Comparison of ENCODE assay signal across 1 cellular context in the genomic region with DNA sequence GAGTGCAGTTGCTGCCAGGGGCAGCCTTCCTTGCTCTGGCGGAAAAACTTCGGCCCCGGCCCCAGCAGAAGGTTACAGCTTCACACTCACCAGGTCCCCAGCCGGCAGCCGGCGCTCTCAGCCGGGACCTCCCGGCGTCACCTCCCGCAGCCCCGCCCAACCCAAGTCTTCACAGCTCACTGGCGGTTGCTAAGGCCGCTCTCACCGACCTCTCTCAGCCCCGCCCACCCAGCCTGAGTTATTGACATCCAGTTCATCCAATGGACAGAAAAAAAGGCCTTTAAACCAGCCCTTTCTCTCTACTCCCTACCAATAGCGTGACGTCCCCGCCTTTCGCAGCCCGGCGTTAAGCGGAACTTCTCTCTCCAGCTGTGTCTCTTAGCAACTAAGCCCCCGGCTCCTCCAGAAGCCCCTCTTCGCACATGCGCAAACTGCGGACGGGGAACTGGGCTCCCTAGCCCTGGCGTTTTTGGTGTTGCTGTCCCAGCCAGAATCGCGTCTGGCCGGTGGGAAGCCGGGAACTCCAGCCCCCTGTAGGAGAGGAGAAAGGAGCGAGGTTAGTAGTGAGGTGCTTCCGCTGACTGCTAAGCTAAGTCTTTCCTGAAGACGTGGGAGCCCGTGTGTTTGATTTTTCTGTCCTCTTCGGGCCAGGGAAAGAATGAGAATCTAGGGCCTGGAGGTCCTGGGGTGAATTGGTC.
TF ChIP-seq lines count a peak whose summit lies in the region.

A gene (plus strand): TSS at position 376 of the 698 bp plus-strand sequence. CDS start 9,189 bp downstream, outside the sequence.

TF ChIP-seq in HepG2, 621 proteins besides CTCF, POLR2A, EP300 and RAD21 (continued from another document):
- TF ChIP-seq, protein P1, sequence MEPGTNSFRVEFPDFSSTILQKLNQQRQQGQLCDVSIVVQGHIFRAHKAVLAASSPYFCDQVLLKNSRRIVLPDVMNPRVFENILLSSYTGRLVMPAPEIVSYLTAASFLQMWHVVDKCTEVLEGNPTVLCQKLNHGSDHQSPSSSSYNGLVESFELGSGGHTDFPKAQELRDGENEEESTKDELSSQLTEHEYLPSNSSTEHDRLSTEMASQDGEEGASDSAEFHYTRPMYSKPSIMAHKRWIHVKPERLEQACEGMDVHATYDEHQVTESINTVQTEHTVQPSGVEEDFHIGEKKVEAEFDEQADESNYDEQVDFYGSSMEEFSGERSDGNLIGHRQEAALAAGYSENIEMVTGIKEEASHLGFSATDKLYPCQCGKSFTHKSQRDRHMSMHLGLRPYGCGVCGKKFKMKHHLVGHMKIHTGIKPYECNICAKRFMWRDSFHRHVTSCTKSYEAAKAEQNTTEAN (CRISPR knock-in tag; conservative IDR thresholded peaks at IDR 0.05) = no peak
- TF ChIP-seq SKI (IDR thresholded peaks at IDR 0.05; ENCODE audit: partially characterized antibody) = no peak
- no peak for TF ChIP-seq HOXD1 (CRISPR knock-in tag; IDR thresholded peaks at IDR 0.05)
- peak; percentile 85 for TF ChIP-seq GABPB1 (CRISPR knock-in tag; IDR thresholded peaks at IDR 0.05)
- TF ChIP-seq ZNF543 (CRISPR knock-in tag; IDR thresholded peaks at IDR 0.05) = 0 out of 2 replicates have a peak, but pooled peaks have one; percentile 41
- 0 out of 2 replicates have a peak, but pooled peaks have one; percentile 40 for TF ChIP-seq TSC22D2 (CRISPR knock-in tag; IDR thresholded peaks at IDR 0.05; ENCODE audit: borderline replicate concordance)
- TF ChIP-seq SP2 (CRISPR knock-in tag; IDR thresholded peaks at IDR 0.05) = peak; percentile 99
- no peak for TF ChIP-seq HOXA7 (CRISPR knock-in tag; IDR thresholded peaks at IDR 0.05)
- no peak for TF ChIP-seq ZNF136 (CRISPR knock-in tag; IDR thresholded peaks at IDR 0.05; ENCODE audit: low read depth)
- no peak for TF ChIP-seq ZNF274 (CRISPR knock-in tag; IDR thresholded peaks at IDR 0.05)
- TF ChIP-seq CEBPB (IDR thresholded peaks at IDR 0.05; ENCODE audit: borderline replicate concordance, low read depth, low read length) = no peak
- 0 out of 2 replicates have a peak, but pooled peaks have one; percentile 52 for TF ChIP-seq ZNF761 (CRISPR knock-in tag; conservative IDR thresholded peaks at IDR 0.05)
- no peak for TF ChIP-seq MLLT10 (CRISPR knock-in tag; IDR thresholded peaks at IDR 0.05)
- TF ChIP-seq, protein P2, sequence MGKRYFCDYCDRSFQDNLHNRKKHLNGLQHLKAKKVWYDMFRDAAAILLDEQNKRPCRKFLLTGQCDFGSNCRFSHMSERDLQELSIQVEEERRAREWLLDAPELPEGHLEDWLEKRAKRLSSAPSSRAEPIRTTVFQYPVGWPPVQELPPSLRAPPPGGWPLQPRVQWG (CRISPR knock-in tag; IDR thresholded peaks at IDR 0.05; ENCODE audit: borderline replicate concordance, low read depth) = no peak
- no peak for TF ChIP-seq NCOR1 (IDR thresholded peaks at IDR 0.05; ENCODE audit: borderline replicate concordance, low read length)
- no peak for TF ChIP-seq ZNF160 (CRISPR knock-in tag; IDR thresholded peaks at IDR 0.05)
- 0 out of 2 replicates have a peak, but pooled peaks have one; percentile 6 for TF ChIP-seq FOXK2 (IDR thresholded peaks at IDR 0.05)
- TF ChIP-seq ZFAT (CRISPR knock-in tag; conservative IDR thresholded peaks at IDR 0.05) = no peak
- TF ChIP-seq, protein P3, sequence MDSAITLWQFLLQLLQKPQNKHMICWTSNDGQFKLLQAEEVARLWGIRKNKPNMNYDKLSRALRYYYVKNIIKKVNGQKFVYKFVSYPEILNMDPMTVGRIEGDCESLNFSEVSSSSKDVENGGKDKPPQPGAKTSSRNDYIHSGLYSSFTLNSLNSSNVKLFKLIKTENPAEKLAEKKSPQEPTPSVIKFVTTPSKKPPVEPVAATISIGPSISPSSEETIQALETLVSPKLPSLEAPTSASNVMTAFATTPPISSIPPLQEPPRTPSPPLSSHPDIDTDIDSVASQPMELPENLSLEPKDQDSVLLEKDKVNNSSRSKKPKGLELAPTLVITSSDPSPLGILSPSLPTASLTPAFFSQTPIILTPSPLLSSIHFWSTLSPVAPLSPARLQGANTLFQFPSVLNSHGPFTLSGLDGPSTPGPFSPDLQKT (CRISPR knock-in tag; IDR thresholded peaks at IDR 0.05; ENCODE audit: borderline replicate concordance) = no peak
- TF ChIP-seq, protein P4, sequence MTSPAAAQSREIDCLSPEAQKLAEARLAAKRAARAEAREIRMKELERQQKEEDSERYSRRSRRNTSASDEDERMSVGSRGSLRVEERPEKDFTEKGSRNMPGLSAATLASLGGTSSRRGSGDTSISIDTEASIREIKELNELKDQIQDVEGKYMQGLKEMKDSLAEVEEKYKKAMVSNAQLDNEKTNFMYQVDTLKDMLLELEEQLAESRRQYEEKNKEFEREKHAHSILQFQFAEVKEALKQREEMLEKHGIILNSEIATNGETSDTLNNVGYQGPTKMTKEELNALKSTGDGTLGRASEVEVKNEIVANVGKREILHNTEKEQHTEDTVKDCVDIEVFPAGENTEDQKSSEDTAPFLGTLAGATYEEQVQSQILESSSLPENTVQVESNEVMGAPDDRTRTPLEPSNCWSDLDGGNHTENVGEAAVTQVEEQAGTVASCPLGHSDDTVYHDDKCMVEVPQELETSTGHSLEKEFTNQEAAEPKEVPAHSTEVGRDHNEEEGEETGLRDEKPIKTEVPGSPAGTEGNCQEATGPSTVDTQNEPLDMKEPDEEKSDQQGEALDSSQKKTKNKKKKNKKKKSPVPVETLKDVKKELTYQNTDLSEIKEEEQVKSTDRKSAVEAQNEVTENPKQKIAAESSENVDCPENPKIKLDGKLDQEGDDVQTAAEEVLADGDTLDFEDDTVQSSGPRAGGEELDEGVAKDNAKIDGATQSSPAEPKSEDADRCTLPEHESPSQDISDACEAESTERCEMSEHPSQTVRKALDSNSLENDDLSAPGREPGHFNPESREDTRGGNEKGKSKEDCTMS (CRISPR knock-in tag; conservative IDR thresholded peaks at IDR 0.05) = no peak
- TF ChIP-seq CBX2 (IDR thresholded peaks at IDR 0.05; ENCODE audit: low read depth, low read length) = no peak
- no peak for TF ChIP-seq CBX2 (CRISPR knock-in tag; IDR thresholded peaks at IDR 0.05; ENCODE audit: low read depth)
- no peak for TF ChIP-seq ARNT2 (CRISPR knock-in tag; IDR thresholded peaks at IDR 0.05; ENCODE audit: low read depth)
- no peak for TF ChIP-seq FLYWCH1 (CRISPR knock-in tag; IDR thresholded peaks at IDR 0.05)
- TF ChIP-seq, protein P5, sequence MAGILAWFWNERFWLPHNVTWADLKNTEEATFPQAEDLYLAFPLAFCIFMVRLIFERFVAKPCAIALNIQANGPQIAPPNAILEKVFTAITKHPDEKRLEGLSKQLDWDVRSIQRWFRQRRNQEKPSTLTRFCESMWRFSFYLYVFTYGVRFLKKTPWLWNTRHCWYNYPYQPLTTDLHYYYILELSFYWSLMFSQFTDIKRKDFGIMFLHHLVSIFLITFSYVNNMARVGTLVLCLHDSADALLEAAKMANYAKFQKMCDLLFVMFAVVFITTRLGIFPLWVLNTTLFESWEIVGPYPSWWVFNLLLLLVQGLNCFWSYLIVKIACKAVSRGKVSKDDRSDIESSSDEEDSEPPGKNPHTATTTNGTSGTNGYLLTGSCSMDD (CRISPR knock-in tag; IDR thresholded peaks at IDR 0.05) = no peak
- TF ChIP-seq RAD51 (IDR thresholded peaks at IDR 0.05; ENCODE audit: borderline replicate concordance) = no peak
- no peak for TF ChIP-seq KDM4B (CRISPR knock-in tag; IDR thresholded peaks at IDR 0.05)
- TF ChIP-seq BRCA1 (CRISPR knock-in tag; IDR thresholded peaks at IDR 0.05) = no peak
- no peak for TF ChIP-seq ZNF138 (CRISPR knock-in tag; IDR thresholded peaks at IDR 0.05; ENCODE audit: low read depth)
- TF ChIP-seq, protein P6, sequence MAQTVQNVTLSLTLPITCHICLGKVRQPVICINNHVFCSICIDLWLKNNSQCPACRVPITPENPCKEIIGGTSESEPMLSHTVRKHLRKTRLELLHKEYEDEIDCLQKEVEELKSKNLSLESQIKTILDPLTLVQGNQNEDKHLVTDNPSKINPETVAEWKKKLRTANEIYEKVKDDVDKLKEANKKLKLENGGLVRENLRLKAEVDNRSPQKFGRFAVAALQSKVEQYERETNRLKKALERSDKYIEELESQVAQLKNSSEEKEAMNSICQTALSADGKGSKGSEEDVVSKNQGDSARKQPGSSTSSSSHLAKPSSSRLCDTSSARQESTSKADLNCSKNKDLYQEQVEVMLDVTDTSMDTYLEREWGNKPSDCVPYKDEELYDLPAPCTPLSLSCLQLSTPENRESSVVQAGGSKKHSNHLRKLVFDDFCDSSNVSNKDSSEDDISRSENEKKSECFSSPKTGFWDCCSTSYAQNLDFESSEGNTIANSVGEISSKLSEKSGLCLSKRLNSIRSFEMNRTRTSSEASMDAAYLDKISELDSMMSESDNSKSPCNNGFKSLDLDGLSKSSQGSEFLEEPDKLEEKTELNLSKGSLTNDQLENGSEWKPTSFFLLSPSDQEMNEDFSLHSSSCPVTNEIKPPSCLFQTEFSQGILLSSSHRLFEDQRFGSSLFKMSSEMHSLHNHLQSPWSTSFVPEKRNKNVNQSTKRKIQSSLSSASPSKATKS (CRISPR knock-in tag; IDR thresholded peaks at IDR 0.05) = no peak
- peak; percentile 81; the same call in 1 of the 2 replicates for TF ChIP-seq RFXANK (CRISPR knock-in tag; IDR thresholded peaks at IDR 0.05)
- TF ChIP-seq SOX13 (IDR thresholded peaks at IDR 0.05) = no peak
- TF ChIP-seq SOX13 (CRISPR knock-in tag; conservative IDR thresholded peaks at IDR 0.05 in 1 of 2, IDR thresholded peaks at IDR 0.05 in 1 of 2) = no peak
- no peak for TF ChIP-seq MATR3 (CRISPR knock-in tag; IDR thresholded peaks at IDR 0.05)
- peak; percentile 62; the same call in 1 of the 2 replicates for TF ChIP-seq MAZ (IDR thresholded peaks at IDR 0.05; ENCODE audit: borderline replicate concordance, low read depth, low read length)
- peak; percentile 46; the same call in 1 of the 2 replicates for TF ChIP-seq MAZ (CRISPR knock-in tag; IDR thresholded peaks at IDR 0.05; ENCODE audit: low read depth)
- TF ChIP-seq MAFG (CRISPR knock-in tag; IDR thresholded peaks at IDR 0.05) = no peak
- TF ChIP-seq ZNF256 (CRISPR knock-in tag; conservative IDR thresholded peaks at IDR 0.05) = no peak
- TF ChIP-seq, protein P7, sequence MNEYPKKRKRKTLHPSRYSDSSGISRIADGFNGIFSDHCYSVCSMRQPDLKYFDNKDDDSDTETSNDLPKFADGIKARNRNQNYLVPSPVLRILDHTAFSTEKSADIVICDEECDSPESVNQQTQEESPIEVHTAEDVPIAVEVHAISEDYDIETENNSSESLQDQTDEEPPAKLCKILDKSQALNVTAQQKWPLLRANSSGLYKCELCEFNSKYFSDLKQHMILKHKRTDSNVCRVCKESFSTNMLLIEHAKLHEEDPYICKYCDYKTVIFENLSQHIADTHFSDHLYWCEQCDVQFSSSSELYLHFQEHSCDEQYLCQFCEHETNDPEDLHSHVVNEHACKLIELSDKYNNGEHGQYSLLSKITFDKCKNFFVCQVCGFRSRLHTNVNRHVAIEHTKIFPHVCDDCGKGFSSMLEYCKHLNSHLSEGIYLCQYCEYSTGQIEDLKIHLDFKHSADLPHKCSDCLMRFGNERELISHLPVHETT (CRISPR knock-in tag; conservative IDR thresholded peaks at IDR 0.05) = no peak
TF ChIP-seq in HepG2: peak in this region for 109.
